8 cellular contexts compared by ENCODE assay signal in genomic region chr11:128497057-128497957, GRCh38.
DNase-seq lines count a peak whose midpoint lies in the region; ATAC-seq and TF ChIP-seq lines count a peak whose summit lies in the region.

No MANE protein-coding gene starts in this region.

- peak overlapping the region; percentile 5 for H3K4me3 Mint-ChIP-seq in mesothelial cell of epicardium

- TF ChIP-seq CTCF in cardiac fibroblast (IDR thresholded peaks at IDR 0.05; ENCODE audit: low read depth, low read length) (no peak), mesothelial cell of epicardium (IDR thresholded peaks at IDR 0.05; ENCODE audit: unreplicated experiment) (no peak)

- peaks cover 73% of the 10 kb centered on the region for H3K4me1 Mint-ChIP-seq in mesothelial cell of epicardium

- no peaks in the 10 kb centered on the region for H3K9me3 Mint-ChIP-seq in mesothelial cell of epicardium

- DNase-seq in stimulated activated naive CD4-positive, alpha-beta T cell treated with Interleukin-2 at 50 U/mL for 16 hours (lab: John Stamatoyannopoulos, UW): peak; percentile 26
- DNase-seq in stimulated activated naive CD4-positive, alpha-beta T cell (lab: John Stamatoyannopoulos, UW): no peak
- DNase-seq in NCI-H774 (lab: John Stamatoyannopoulos, UW) (peak; percentile 33), cardiac fibroblast (ENCODE audit: low read depth in 2 of 2) (peak; percentile 94 to 98), mesothelial cell of epicardium (ENCODE audit: low spot score in 2 of 2, unreplicated experiment in 2 of 2) (no peak), NCI-H1694 treated with DMSO at 0.1 percent for 48 hours (lab: John Stamatoyannopoulos, UW) (no peak), cerebellar nuclear complex (lab: John Stamatoyannopoulos, UW) (no peak)

- peak; percentile 83 for ATAC-seq in HG02759 (IDR thresholded peaks at IDR 0.05; ENCODE audit: unreplicated experiment)

- H3K36me3 Mint-ChIP-seq in mesothelial cell of epicardium: no peaks in the 10 kb centered on the region

- no peaks in the 10 kb centered on the region for H3K27me3 Mint-ChIP-seq in mesothelial cell of epicardium (ENCODE audit: low read depth)

- H3K27ac Mint-ChIP-seq in mesothelial cell of epicardium: peak overlapping the region; percentile 89

- peak overlapping the region in 1 of 2 donors; percentile 29 for H3K4me3 ChIP-seq in cardiac fibroblast (replicated peaks in 1 of 2; ENCODE audit: low read depth in 2 of 2, low read length in 2 of 2)

Comparison
In these comparisons a context has a peak if more than half of its experiments do, and no peak if none do; other contexts are left out.
1. DNase-seq: peak in stimulated activated naive CD4-positive, alpha-beta T cell treated with Interleukin-2 at 50 U/mL for 16 hours (single experiment), NCI-H774 (single experiment) and cardiac fibroblast (2 of 2); none in stimulated activated naive CD4-positive, alpha-beta T cell (0 of 6), mesothelial cell of epicardium (0 of 2), NCI-H1694 treated with DMSO at 0.1 percent for 48 hours (single experiment) and cerebellar nuclear complex (0 of 2).